1 cellular context compared by ENCODE assay signal in genomic region chr1:225425211-225425786, GRCh38.
TF ChIP-seq lines count a peak whose summit lies in the region.

No MANE protein-coding gene starts in this region.

TF ChIP-seq in HEK293, 187 proteins besides CTCF, POLR2A, EP300 and RAD21 (continued from another document and continues in another):
- TF ChIP-seq, protein P1, sequence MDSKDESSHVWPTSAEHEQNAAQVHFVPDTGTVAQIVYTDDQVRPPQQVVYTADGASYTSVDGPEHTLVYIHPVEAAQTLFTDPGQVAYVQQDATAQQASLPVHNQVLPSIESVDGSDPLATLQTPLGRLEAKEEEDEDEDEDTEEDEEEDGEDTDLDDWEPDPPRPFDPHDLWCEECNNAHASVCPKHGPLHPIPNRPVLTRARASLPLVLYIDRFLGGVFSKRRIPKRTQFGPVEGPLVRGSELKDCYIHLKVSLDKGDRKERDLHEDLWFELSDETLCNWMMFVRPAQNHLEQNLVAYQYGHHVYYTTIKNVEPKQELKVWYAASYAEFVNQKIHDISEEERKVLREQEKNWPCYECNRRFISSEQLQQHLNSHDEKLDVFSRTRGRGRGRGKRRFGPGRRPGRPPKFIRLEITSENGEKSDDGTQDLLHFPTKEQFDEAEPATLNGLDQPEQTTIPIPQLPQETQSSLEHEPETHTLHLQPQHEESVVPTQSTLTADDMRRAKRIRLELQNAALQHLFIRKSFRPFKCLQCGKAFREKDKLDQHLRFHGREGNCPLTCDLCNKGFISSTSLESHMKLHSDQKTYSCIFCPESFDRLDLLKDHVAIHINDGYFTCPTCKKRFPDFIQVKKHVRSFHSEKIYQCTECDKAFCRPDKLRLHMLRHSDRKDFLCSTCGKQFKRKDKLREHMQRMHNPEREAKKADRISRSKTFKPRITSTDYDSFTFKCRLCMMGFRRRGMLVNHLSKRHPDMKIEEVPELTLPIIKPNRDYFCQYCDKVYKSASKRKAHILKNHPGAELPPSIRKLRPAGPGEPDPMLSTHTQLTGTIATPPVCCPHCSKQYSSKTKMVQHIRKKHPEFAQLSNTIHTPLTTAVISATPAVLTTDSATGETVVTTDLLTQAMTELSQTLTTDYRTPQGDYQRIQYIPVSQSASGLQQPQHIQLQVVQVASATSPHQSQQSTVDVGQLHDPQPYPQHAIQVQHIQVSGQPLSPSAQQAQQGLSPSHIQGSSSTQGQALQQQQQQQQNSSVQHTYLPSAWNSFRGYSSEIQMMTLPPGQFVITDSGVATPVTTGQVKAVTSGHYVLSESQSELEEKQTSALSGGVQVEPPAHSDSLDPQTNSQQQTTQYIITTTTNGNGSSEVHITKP (tag by site-specific recombination; IDR thresholded peaks at IDR 0.05), result peak; percentile 90
- TF ChIP-seq ZFHX2 (tag by site-specific recombination; conservative IDR thresholded peaks at IDR 0.05), result peak; percentile 79
- 0 out of 2 replicates have a peak, but pooled peaks have one; percentile 24 for TF ChIP-seq ZIC2 (tag by site-specific recombination; IDR thresholded peaks at IDR 0.05)
- TF ChIP-seq, protein P2, sequence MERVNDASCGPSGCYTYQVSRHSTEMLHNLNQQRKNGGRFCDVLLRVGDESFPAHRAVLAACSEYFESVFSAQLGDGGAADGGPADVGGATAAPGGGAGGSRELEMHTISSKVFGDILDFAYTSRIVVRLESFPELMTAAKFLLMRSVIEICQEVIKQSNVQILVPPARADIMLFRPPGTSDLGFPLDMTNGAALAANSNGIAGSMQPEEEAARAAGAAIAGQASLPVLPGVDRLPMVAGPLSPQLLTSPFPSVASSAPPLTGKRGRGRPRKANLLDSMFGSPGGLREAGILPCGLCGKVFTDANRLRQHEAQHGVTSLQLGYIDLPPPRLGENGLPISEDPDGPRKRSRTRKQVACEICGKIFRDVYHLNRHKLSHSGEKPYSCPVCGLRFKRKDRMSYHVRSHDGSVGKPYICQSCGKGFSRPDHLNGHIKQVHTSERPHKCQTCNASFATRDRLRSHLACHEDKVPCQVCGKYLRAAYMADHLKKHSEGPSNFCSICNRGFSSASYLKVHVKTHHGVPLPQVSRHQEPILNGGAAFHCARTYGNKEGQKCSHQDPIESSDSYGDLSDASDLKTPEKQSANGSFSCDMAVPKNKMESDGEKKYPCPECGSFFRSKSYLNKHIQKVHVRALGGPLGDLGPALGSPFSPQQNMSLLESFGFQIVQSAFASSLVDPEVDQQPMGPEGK (tag by site-specific recombination; IDR thresholded peaks at IDR 0.05), result peak; percentile 99
- peak; percentile 91 for TF ChIP-seq ZNF558 (tag by site-specific recombination; IDR thresholded peaks at IDR 0.05)
- no peak for TF ChIP-seq ZNF830 (tag by site-specific recombination; IDR thresholded peaks at IDR 0.05; ENCODE audit: low read depth)
- TF ChIP-seq TRIM28 (IDR thresholded peaks at IDR 0.05; ENCODE audit: borderline replicate concordance, low read length), result no peak
- no peak for TF ChIP-seq MYNN (tag by site-specific recombination; IDR thresholded peaks at IDR 0.05; ENCODE audit: borderline replicate concordance)
- peak; percentile 24; the same call in 1 of the 2 replicates for TF ChIP-seq ZBTB17 (tag by site-specific recombination; IDR thresholded peaks at IDR 0.05)
- TF ChIP-seq, protein P3, sequence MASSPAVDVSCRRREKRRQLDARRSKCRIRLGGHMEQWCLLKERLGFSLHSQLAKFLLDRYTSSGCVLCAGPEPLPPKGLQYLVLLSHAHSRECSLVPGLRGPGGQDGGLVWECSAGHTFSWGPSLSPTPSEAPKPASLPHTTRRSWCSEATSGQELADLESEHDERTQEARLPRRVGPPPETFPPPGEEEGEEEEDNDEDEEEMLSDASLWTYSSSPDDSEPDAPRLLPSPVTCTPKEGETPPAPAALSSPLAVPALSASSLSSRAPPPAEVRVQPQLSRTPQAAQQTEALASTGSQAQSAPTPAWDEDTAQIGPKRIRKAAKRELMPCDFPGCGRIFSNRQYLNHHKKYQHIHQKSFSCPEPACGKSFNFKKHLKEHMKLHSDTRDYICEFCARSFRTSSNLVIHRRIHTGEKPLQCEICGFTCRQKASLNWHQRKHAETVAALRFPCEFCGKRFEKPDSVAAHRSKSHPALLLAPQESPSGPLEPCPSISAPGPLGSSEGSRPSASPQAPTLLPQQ (tag by site-specific recombination; IDR thresholded peaks at IDR 0.05), result peak; percentile 79; the same call in 1 of the 2 replicates
- TF ChIP-seq PRDM1 (tag by site-specific recombination; IDR thresholded peaks at IDR 0.05), result peak; percentile 88
- TF ChIP-seq ZBTB8A (tag by site-specific recombination; IDR thresholded peaks at IDR 0.05), result peak; percentile 47
- TF ChIP-seq ZNF677 (tag by site-specific recombination; IDR thresholded peaks at IDR 0.05), result no peak
- peak; percentile 77 for TF ChIP-seq PRDM6 (tag by site-specific recombination; IDR thresholded peaks at IDR 0.05)
- no peak for TF ChIP-seq ZNF514 (tag by site-specific recombination; IDR thresholded peaks at IDR 0.05)
- peak; percentile 68; the same call in 1 of the 2 replicates for TF ChIP-seq ZNF639 (tag by site-specific recombination; IDR thresholded peaks at IDR 0.05)
- peak; percentile 93 for TF ChIP-seq WT1 (tag by site-specific recombination; IDR thresholded peaks at IDR 0.05)
- TF ChIP-seq, protein P4, sequence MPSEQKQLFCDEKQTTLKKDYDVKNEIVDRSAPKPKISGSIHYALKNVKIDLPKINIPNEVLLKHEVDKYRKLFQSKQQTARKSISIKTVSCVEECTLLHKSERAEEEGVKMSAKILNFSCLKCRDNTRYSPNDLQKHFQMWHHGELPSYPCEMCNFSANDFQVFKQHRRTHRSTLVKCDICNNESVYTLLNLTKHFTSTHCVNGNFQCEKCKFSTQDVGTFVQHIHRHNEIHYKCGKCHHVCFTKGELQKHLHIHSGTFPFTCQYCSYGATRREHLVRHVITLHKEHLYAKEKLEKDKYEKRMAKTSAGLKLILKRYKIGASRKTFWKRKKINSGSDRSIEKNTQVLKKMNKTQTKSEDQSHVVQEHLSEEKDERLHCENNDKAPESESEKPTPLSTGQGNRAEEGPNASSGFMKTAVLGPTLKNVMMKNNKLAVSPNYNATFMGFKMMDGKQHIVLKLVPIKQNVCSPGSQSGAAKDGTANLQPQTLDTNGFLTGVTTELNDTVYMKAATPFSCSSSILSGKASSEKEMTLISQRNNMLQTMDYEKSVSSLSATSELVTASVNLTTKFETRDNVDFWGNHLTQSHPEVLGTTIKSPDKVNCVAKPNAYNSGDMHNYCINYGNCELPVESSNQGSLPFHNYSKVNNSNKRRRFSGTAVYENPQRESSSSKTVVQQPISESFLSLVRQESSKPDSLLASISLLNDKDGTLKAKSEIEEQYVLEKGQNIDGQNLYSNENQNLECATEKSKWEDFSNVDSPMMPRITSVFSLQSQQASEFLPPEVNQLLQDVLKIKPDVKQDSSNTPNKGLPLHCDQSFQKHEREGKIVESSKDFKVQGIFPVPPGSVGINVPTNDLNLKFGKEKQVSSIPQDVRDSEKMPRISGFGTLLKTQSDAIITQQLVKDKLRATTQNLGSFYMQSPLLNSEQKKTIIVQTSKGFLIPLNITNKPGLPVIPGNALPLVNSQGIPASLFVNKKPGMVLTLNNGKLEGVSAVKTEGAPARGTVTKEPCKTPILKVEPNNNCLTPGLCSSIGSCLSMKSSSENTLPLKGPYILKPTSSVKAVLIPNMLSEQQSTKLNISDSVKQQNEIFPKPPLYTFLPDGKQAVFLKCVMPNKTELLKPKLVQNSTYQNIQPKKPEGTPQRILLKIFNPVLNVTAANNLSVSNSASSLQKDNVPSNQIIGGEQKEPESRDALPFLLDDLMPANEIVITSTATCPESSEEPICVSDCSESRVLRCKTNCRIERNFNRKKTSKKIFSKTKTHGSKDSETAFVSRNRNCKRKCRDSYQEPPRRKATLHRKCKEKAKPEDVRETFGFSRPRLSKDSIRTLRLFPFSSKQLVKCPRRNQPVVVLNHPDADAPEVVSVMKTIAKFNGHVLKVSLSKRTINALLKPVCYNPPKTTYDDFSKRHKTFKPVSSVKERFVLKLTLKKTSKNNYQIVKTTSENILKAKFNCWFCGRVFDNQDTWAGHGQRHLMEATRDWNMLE (tag by site-specific recombination; conservative IDR thresholded peaks at IDR 0.05; ENCODE audit: low read depth), result peak; percentile 25
- TF ChIP-seq ZNF837 (tag by site-specific recombination; IDR thresholded peaks at IDR 0.05), result no peak
- TF ChIP-seq INSM2 (tag by site-specific recombination; IDR thresholded peaks at IDR 0.05), result peak; percentile 85
- peak; percentile 57; the same call in 1 of the 2 replicates for TF ChIP-seq ZNF76 (tag by site-specific recombination; IDR thresholded peaks at IDR 0.05; ENCODE audit: borderline replicate concordance, low read depth)
- TF ChIP-seq SCRT1 (tag by site-specific recombination; IDR thresholded peaks at IDR 0.05; ENCODE audit: borderline replicate concordance), result no peak
- TF ChIP-seq ZNF600 (tag by site-specific recombination; IDR thresholded peaks at IDR 0.05), result peak; percentile 69
- TF ChIP-seq ZNF157 (tag by site-specific recombination; IDR thresholded peaks at IDR 0.05), result no peak
- TF ChIP-seq RBAK (tag by site-specific recombination; IDR thresholded peaks at IDR 0.05), result 0 out of 2 replicates have a peak, but pooled peaks have one; percentile 9
- 0 out of 2 replicates have a peak, but pooled peaks have one; percentile 29 for TF ChIP-seq KLF10 (tag by site-specific recombination; IDR thresholded peaks at IDR 0.05)
- TF ChIP-seq ZNF791 (tag by site-specific recombination; IDR thresholded peaks at IDR 0.05), result 0 out of 2 replicates have a peak, but pooled peaks have one; percentile 17
- TF ChIP-seq ZNF366 (tag by site-specific recombination; conservative IDR thresholded peaks at IDR 0.05), result peak; percentile 97
- no peak for TF ChIP-seq ZNF768 (tag by site-specific recombination; IDR thresholded peaks at IDR 0.05)
- TF ChIP-seq GLI2 (tag by site-specific recombination; IDR thresholded peaks at IDR 0.05; ENCODE audit: borderline replicate concordance, low read depth), result peak; percentile 34; the same call in 1 of the 2 replicates
- TF ChIP-seq ZNF658 (tag by site-specific recombination; IDR thresholded peaks at IDR 0.05), result no peak
- peak; percentile 93 for TF ChIP-seq ZNF660 (tag by site-specific recombination; IDR thresholded peaks at IDR 0.05)
- no peak for TF ChIP-seq ZNF701 (tag by site-specific recombination; IDR thresholded peaks at IDR 0.05)
- TF ChIP-seq ZFP41 (tag by site-specific recombination; IDR thresholded peaks at IDR 0.05; ENCODE audit: borderline replicate concordance), result no peak
- peak; percentile 93 for TF ChIP-seq ZNF629 (tag by site-specific recombination; IDR thresholded peaks at IDR 0.05)
- TF ChIP-seq KLF8 (tag by site-specific recombination; IDR thresholded peaks at IDR 0.05), result peak; percentile 95
- TF ChIP-seq SCRT2 (tag by site-specific recombination; IDR thresholded peaks at IDR 0.05), result peak; percentile 68; the same call in 1 of the 2 replicates
- peak; percentile 48; the same call in 1 of the 2 replicates for TF ChIP-seq ZBTB7A (tag by site-specific recombination; IDR thresholded peaks at IDR 0.05; ENCODE audit: low read depth)
- TF ChIP-seq, protein P5, sequence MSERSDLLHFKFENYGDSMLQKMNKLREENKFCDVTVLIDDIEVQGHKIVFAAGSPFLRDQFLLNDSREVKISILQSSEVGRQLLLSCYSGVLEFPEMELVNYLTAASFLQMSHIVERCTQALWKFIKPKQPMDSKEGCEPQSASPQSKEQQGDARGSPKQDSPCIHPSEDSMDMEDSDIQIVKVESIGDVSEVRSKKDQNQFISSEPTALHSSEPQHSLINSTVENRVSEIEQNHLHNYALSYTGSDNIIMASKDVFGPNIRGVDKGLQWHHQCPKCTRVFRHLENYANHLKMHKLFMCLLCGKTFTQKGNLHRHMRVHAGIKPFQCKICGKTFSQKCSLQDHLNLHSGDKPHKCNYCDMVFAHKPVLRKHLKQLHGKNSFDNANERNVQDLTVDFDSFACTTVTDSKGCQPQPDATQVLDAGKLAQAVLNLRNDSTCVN (tag by site-specific recombination; optimal IDR thresholded peaks at IDR 0.05), result peak; percentile 39
- TF ChIP-seq ZNF174 (tag by site-specific recombination; IDR thresholded peaks at IDR 0.05), result no peak
- no peak for TF ChIP-seq ZNF433 (tag by site-specific recombination; IDR thresholded peaks at IDR 0.05; ENCODE audit: low read depth)
- no peak for TF ChIP-seq ZNF133 (tag by site-specific recombination; IDR thresholded peaks at IDR 0.05)
- 0 out of 2 replicates have a peak, but pooled peaks have one; percentile 46 for TF ChIP-seq BCL11A (tag by site-specific recombination; IDR thresholded peaks at IDR 0.05; ENCODE audit: low read depth)
- peak; percentile 84 for TF ChIP-seq EGR2 (tag by site-specific recombination; IDR thresholded peaks at IDR 0.05; ENCODE audit: low read depth)
- TF ChIP-seq ZEB2 (tag by site-specific recombination; IDR thresholded peaks at IDR 0.05), result peak; percentile 96
- TF ChIP-seq, protein P6, sequence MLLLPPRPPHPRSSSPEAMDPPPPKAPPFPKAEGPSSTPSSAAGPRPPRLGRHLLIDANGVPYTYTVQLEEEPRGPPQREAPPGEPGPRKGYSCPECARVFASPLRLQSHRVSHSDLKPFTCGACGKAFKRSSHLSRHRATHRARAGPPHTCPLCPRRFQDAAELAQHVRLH (tag by site-specific recombination; IDR thresholded peaks at IDR 0.05), result peak; percentile 66; the same call in 1 of the 2 replicates
